1 cellular context compared by ENCODE assay signal in genomic region chr13:99269627-99270252, GRCh38.
TF ChIP-seq lines count a peak whose summit lies in the region.

No MANE protein-coding gene starts in this region.

TF ChIP-seq in K562, 482 proteins besides CTCF, POLR2A, EP300 and RAD21 (continued from another document):
- no peak for TF ChIP-seq ATF6 (CRISPR knock-in tag; IDR thresholded peaks at IDR 0.05)
- no peak for TF ChIP-seq E2F1 (CRISPR knock-in tag; IDR thresholded peaks at IDR 0.05)
- no peak for TF ChIP-seq ZNF77 (CRISPR knock-in tag; IDR thresholded peaks at IDR 0.05)
- peak; percentile 76 for TF ChIP-seq MAFK (IDR thresholded peaks at IDR 0.05; ENCODE audit: low read length)
- no peak for TF ChIP-seq HDGF (IDR thresholded peaks at IDR 0.05)
- TF ChIP-seq ATF3 (IDR thresholded peaks at IDR 0.05), result no peak
- TF ChIP-seq ATF3 (CRISPR knock-in tag; conservative IDR thresholded peaks at IDR 0.05), result no peak
- TF ChIP-seq SMC3 (conservative IDR thresholded peaks at IDR 0.05; ENCODE audit: insufficient read depth, low read depth, low read length), result 0 out of 2 replicates have a peak, but pooled peaks have one; percentile 42
- peak; percentile 88 for TF ChIP-seq C11orf30 (IDR thresholded peaks at IDR 0.05; ENCODE audit: low read depth)
- TF ChIP-seq NRF1 (conservative IDR thresholded peaks at IDR 0.05 in 1 of 2, IDR thresholded peaks at IDR 0.05 in 1 of 2), result peak; percentile 65 to 73
- no peak for TF ChIP-seq KLF13 (tag; IDR thresholded peaks at IDR 0.05; ENCODE audit: borderline replicate concordance, low read depth)
- peak; percentile 58 for TF ChIP-seq DEAF1 (CRISPR knock-in tag; IDR thresholded peaks at IDR 0.05)
- TF ChIP-seq CBFB (CRISPR knock-in tag; IDR thresholded peaks at IDR 0.05), result no peak
- TF ChIP-seq ARID2 (IDR thresholded peaks at IDR 0.05), result 0 out of 2 replicates have a peak, but pooled peaks have one; percentile 28
- no peak for TF ChIP-seq TAF15 (IDR thresholded peaks at IDR 0.05; ENCODE audit: low read depth, low read length)
- no peak for TF ChIP-seq CTCFL (IDR thresholded peaks at IDR 0.05; ENCODE audit: borderline replicate concordance, insufficient read depth, low read depth, low read length, poor library complexity, severe bottlenecking)
